In genomic region chr5:148780711-148781110, GRCh38 we compare ENCODE assay signal across 21 cellular contexts. TPM values are rescaled to one million over a fixed set of nuclear protein-coding genes. Genes with fewer than 3 reads are reported as not detected.
"Had no signal": no experiment of that assay in that cellular context is flagged by ENCODE, and none has a peak within 500 bp of the region (broad histone marks: within the 10 kb centered on the region; RNA-seq: fewer than 3 reads in every experiment).

No MANE protein-coding gene starts in this region.

- H3K27me3 Mint-ChIP-seq: memory B cell had no signal

- H3K4me3 ChIP-seq: coronary artery, heart right ventricle, mucosa of descending colon, right lobe of liver, skin epidermis, tibial artery had no signal

- H3K36me3 Mint-ChIP-seq: activated naive CD8-positive, alpha-beta T cell treated with anti-CD3 and anti-CD28 coated beads for 36 hours; stimulated activated effector memory CD8-positive, alpha-beta T cell treated with anti-CD3 and anti-CD28 coated beads, Interleukin-12 subunit alpha, Interleukin-12 subunit beta, amount 100 ng/mL, for 72 hours had no signal

- H3K9me3 ChIP-seq: heart right ventricle, mucosa of descending colon, right lobe of liver, tibial artery had no signal

- DNase-seq: activated CD8-positive, alpha-beta memory T cell treated with anti-CD3 and anti-CD28 coated beads for 24 hours; activated CD8-positive, alpha-beta memory T cell treated with anti-CD3 and anti-CD28 coated beads, Interleukin-2, amount 50 U/mL, for 48 hours; activated naive CD4-positive, alpha-beta T cell treated with Interleukin-2 at 50 U/mL for 16 hours; activated naive CD8-positive, alpha-beta T cell treated with anti-CD3 and anti-CD28 coated beads for 36 hours; activated T-cell treated with anti-CD3 and anti-CD28 coated beads, Interleukin-2, amount 50 U/mL, for 48 hours; cerebellar nuclear complex; heart right ventricle; left colon; mucosa of descending colon; occipital lobe; right lobe of liver; stimulated activated CD4-positive, alpha-beta T cell treated with anti-CD3 and anti-CD28 coated beads, Interleukin-1b, Interleukin-23, amount 100 ng/mL, for 48 hours; stimulated activated naive CD8-positive, alpha-beta T cell treated with anti-CD3 and anti-CD28 coated beads, Interleukin-15, amount 100 ng/mL, for 72 hours; T-helper 9 cell; tibial artery had no signal

- H3K4me1 ChIP-seq: heart right ventricle, right lobe of liver, tibial artery had no signal

- H3K4me3 Mint-ChIP-seq: activated naive CD8-positive, alpha-beta T cell treated with anti-CD3 and anti-CD28 coated beads for 36 hours; memory B cell; stimulated activated effector memory CD8-positive, alpha-beta T cell treated with anti-CD3 and anti-CD28 coated beads, Interleukin-12 subunit alpha, Interleukin-12 subunit beta, amount 100 ng/mL, for 72 hours; stimulated activated naive CD8-positive, alpha-beta T cell treated with anti-CD3 and anti-CD28 coated beads, Interleukin-15, amount 100 ng/mL, for 72 hours had no signal

- H3K4me1 Mint-ChIP-seq: memory B cell had no signal

- H3K9me3 Mint-ChIP-seq: activated naive CD8-positive, alpha-beta T cell treated with anti-CD3 and anti-CD28 coated beads for 36 hours; stimulated activated effector memory CD8-positive, alpha-beta T cell treated with anti-CD3 and anti-CD28 coated beads, Interleukin-12 subunit alpha, Interleukin-12 subunit beta, amount 100 ng/mL, for 72 hours; stimulated activated naive CD8-positive, alpha-beta T cell treated with anti-CD3 and anti-CD28 coated beads, Interleukin-15, amount 100 ng/mL, for 72 hours had no signal

- ATAC-seq: heart right ventricle; left colon; mucosa of descending colon; right lobe of liver; stimulated activated effector memory CD8-positive, alpha-beta T cell treated with anti-CD3 and anti-CD28 coated beads, Interleukin-12 subunit alpha, Interleukin-12 subunit beta, amount 100 ng/mL, for 72 hours; stimulated activated naive CD8-positive, alpha-beta T cell treated with anti-CD3 and anti-CD28 coated beads, Interleukin-15, amount 100 ng/mL, for 72 hours had no signal

- H3K27ac ChIP-seq: coronary artery, epithelial cell of prostate, heart right ventricle, right lobe of liver, skin epidermis, tibial artery had no signal

- H3K27ac Mint-ChIP-seq: activated naive CD8-positive, alpha-beta T cell treated with anti-CD3 and anti-CD28 coated beads for 36 hours; memory B cell; stimulated activated effector memory CD8-positive, alpha-beta T cell treated with anti-CD3 and anti-CD28 coated beads, Interleukin-12 subunit alpha, Interleukin-12 subunit beta, amount 100 ng/mL, for 72 hours; stimulated activated naive CD8-positive, alpha-beta T cell treated with anti-CD3 and anti-CD28 coated beads, Interleukin-15, amount 100 ng/mL, for 72 hours had no signal

- H3K27me3 ChIP-seq: heart right ventricle, right lobe of liver, tibial artery had no signal

- H3K36me3 ChIP-seq: heart right ventricle, right lobe of liver, tibial artery had no signal

RNA-seq across cellular contexts. Expression of gene ADRB2, which starts 45.7 kb away (rescaled TPM):
- polyA plus RNA-seq: neural cell had no signal
